14 cellular contexts compared by ENCODE assay signal in the genomic region with DNA sequence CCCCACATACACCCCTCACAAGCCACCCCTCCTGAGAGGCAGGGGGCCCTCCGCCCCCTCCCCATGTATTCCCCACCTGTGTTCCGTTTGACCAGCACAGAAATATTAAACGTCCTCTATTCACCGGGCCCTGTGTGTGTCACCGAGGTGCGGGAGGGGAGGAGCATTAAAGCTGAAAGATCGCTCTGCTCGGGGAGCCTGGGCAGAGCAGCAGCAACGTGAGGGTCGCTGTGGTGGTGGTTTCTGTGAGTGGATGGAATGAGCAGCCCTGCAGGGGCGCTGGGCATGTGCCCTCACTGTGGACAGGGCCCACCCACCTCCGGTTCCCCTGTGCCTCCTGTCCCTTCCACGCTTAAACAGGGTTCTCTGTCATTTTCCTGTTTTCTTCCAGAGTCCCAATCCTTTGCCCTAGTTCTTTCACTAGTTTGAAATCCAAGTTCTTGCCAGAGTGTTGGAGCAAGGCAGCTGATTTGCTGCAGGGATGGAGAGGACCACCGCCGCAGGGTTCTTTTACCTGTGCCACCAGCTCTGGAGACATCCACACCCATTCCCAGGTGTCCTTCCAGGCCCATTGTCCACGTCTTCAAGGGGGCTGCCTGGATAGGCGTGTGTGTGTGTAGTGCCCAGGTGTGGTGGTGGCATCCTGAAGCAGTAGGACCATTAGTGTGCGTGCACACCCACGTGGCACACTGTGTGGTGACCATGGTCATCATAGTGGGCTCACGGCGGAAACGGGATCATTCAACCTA. TPM values are rescaled to one million over a fixed set of nuclear protein-coding genes. Genes with fewer than 3 reads are reported as not detected.
"Had no signal": no experiment of that assay in that cellular context is flagged by ENCODE, and none has a peak within 500 bp of the region (broad histone marks: within the 10 kb centered on the region; RNA-seq: fewer than 3 reads in every experiment).

No MANE protein-coding gene starts in this region.

- H3K4me3 Mint-ChIP-seq: memory B cell; natural killer cell treated with Interleukin-12 subunit alpha and Interleukin-12 subunit beta and Interleukin-15 and Interleukin-18, amount 100 ng/mL, for 72 hours had no signal

- H3K9me3 Mint-ChIP-seq: memory B cell; natural killer cell treated with Interleukin-12 subunit alpha and Interleukin-12 subunit beta and Interleukin-15 and Interleukin-18, amount 100 ng/mL, for 72 hours had no signal

- H3K27me3 ChIP-seq: ascending aorta, cardiac muscle cell, right atrium auricular region had no signal

- H3K79me2 ChIP-seq: parathyroid adenoma had no signal

- DNase-seq: activated effector memory CD4-positive, alpha-beta T cell treated with Interleukin-2 at 50 U/mL for 16 hours; foreskin melanocyte; stimulated activated CD4-positive, alpha-beta T cell treated with anti-CD3 and anti-CD28 coated beads, Interleukin-2, amount 100 ng/mL, for 24 hours; stomach had no signal

- ATAC-seq: natural killer cell treated with Interleukin-12 subunit alpha and Interleukin-12 subunit beta and Interleukin-15 and Interleukin-18, amount 100 ng/mL, for 72 hours had no signal

- H3K4me3 ChIP-seq: ascending aorta, cardiac muscle cell, right atrium auricular region, stomach, thoracic aorta had no signal

- H3K9me3 ChIP-seq: ascending aorta, right atrium auricular region, stomach, thoracic aorta had no signal

- H3K9ac ChIP-seq: parathyroid adenoma had no signal

- FAIRE-seq: colon, endothelial cell of umbilical vein had no signal

- H3K27ac ChIP-seq: ascending aorta, cardiac muscle cell, parathyroid adenoma, right atrium auricular region, thoracic aorta had no signal

- H3K27ac Mint-ChIP-seq: memory B cell; natural killer cell treated with Interleukin-12 subunit alpha and Interleukin-12 subunit beta and Interleukin-15 and Interleukin-18, amount 100 ng/mL, for 72 hours had no signal

- H2AFZ ChIP-seq: parathyroid adenoma had no signal

- H3K36me3 ChIP-seq: cardiac muscle cell had no signal

RNA-seq across cellular contexts. Expression of a gene that starts 37.6 kb away (rescaled TPM):
- total RNA-seq: natural killer cell treated with Interleukin-12 subunit alpha and Interleukin-12 subunit beta and Interleukin-15 and Interleukin-18, amount 100 ng/mL, for 72 hours; T-helper 2 cell treated with Interferon-gamma antibody and Interleukin-4, amounts not matched to agents 100 ng/mL and 5 ng/mL, for 36 hours had no signal
